In the genomic region with DNA sequence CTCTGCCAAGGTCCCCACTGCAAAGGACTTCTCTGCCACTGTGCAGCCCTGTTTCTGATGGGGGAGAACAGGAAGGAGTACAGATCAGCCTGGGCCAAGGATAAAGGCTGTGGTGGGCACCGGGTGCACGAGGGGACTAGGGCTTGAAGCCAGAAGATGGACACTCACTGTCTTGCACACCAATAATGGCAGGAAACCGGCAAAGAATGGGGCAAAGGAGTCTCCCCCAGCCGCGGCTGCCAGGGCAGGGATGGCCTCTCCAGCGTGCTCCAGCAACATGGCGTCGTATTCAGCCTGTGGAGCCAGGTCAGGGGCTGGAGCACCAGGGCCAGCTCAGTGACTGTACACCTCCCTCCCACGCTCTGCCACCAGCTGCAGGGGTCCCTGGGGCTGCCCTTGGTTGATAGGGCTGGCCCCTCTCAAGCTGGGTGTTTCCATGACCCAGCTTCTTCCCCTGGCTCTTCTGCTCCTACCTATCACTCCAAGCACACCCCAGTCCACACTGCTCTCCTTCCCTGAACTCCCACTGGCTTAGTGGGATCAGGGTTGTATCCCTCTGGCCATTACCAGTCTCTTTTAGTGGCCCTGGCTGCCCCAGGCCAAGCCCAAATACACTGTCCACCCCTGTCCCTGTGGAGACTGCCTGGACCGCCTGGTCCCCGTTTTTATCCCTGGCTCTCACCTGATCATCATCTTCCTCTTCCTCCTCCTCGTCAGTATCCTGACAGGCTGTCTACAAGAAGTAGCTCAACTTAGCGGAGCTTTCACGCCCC, we compare ENCODE assay signal across 24 cellular contexts. TPM values are rescaled to one million over a fixed set of nuclear protein-coding genes. Genes with fewer than 3 reads are reported as not detected.
DNase-seq lines count a peak whose midpoint lies in the region; ATAC-seq, FAIRE-seq and TF ChIP-seq lines count a peak whose summit lies in the region.
"Had no signal": no experiment of that assay in that cellular context is flagged by ENCODE, and none has a peak within 500 bp of the region (broad histone marks: within the 10 kb centered on the region; RNA-seq: fewer than 3 reads in every experiment).

No MANE protein-coding gene starts in this region.

- peaks cover 18% of the 10 kb centered on the region for H3K4me1 Mint-ChIP-seq in activated T-cell treated with anti-CD3 and anti-CD28 coated beads, Interleukin-2, amount 50 U/mL, for 24 hours (ENCODE audit: low read depth)

- CTCF ChIA-PET in K562 (lab: Yijun Ruan, JAX; ENCODE audit: low intra/inter-chr PET ratio) = no interaction called here

- H3K4me2 ChIP-seq in K562 (ENCODE audit: insufficient read depth, low read length) = no peak overlapping the region
- H3K4me2 ChIP-seq in neuronal stem cell (ENCODE audit: insufficient read depth, low read length, poor library complexity, severe bottlenecking) = no peak overlapping the region

- peak overlapping the region; percentile 43 for H3K23ac ChIP-seq in neuronal stem cell (ENCODE audit: low read depth, low read length, poor library complexity)

- H3K36me3 ChIP-seq in K562 (ENCODE audit: control insufficient read depth, insufficient read depth, low read length) = peaks cover 86% of the 10 kb centered on the region; the same call in 2 of the 3 replicates
- H3K36me3 ChIP-seq in neuronal stem cell (replicated peaks in 1 of 2; ENCODE audit: control insufficient read depth in 2 of 2, insufficient read depth in 2 of 2, low read length in 2 of 2) = peaks cover 86 to 99% of the 10 kb centered on the region in 2 donors

- no peaks in the 10 kb centered on the region for H3K9me1 ChIP-seq in K562 (ENCODE audit: control insufficient read depth, insufficient read depth, low read length)

- no peak overlapping the region for H3K14ac ChIP-seq in neuronal stem cell (ENCODE audit: low read length)

- no peaks in the 10 kb centered on the region for H4K20me1 ChIP-seq in K562 (replicated peaks; ENCODE audit: control insufficient read depth, insufficient read depth, low read length)

- H3K36me3 Mint-ChIP-seq in activated T-cell treated with anti-CD3 and anti-CD28 coated beads, Interleukin-2, amount 50 U/mL, for 24 hours (ENCODE audit: low read depth) = peaks cover 99% of the 10 kb centered on the region

- no peak overlapping the region for H2BK12ac ChIP-seq in neuronal stem cell (ENCODE audit: low read length)

- no peak for TF ChIP-seq CTCF in K562 (IDR thresholded peaks at IDR 0.05 in 2 of 3, conservative IDR thresholded peaks at IDR 0.05 in 1 of 3; ENCODE audit: insufficient read depth in 2 of 3, low read depth in 1 of 3, low read length in 3 of 3)

- POLR2A ChIA-PET in K562 (lab: Yijun Ruan, JAX) = no interaction called here

- H3K27me3 ChIP-seq in K562 (ENCODE audit: control insufficient read depth in 2 of 2, insufficient read depth in 2 of 2, low read length in 2 of 2) (no peaks in the 10 kb centered on the region), neuronal stem cell (ENCODE audit: control insufficient read depth in 3 of 3, insufficient read depth in 3 of 3, low read depth in 1 of 3, low read length in 3 of 3) (no peaks in the 10 kb centered on the region)
- H3K27me3 ChIP-seq: body of pancreas, foreskin keratinocyte, tibial nerve had no signal

- H3K18ac ChIP-seq in neuronal stem cell (ENCODE audit: low read length) = no peak overlapping the region

- intact Hi-C loops in K562 (cut with micrococcal nuclease) = no loop called here

- H3K4ac ChIP-seq in neuronal stem cell (ENCODE audit: low read length) = no peak overlapping the region

- H2BK15ac ChIP-seq in neuronal stem cell (ENCODE audit: low read length) = no peak overlapping the region

- no peaks in the 10 kb centered on the region for H3K9me3 Mint-ChIP-seq in activated T-cell treated with anti-CD3 and anti-CD28 coated beads, Interleukin-2, amount 50 U/mL, for 24 hours
- H3K9me3 Mint-ChIP-seq: dendritic cell treated with granulocyte-macrophage colony-stimulating factor and Interleukin-4, amounts not matched to agents 40 ng/mL and 50 ng/mL, for 4 days; memory B cell; stimulated activated memory B cell treated with anti-CD40 and anti-IgM and Interleukin-4, amounts not matched to agents 10 μg/mL and 1 μg/mL and 100 μg/mL, for 72 hours had no signal

- H2AFZ ChIP-seq in K562 (ENCODE audit: low read depth, low read length) (no peak overlapping the region), neuronal stem cell (ENCODE audit: low read length) (no peak overlapping the region)

- peaks cover 4% of the 10 kb centered on the region for H3K79me2 ChIP-seq in K562 (ENCODE audit: control insufficient read depth, insufficient read depth, low read length)

- no peaks in the 10 kb centered on the region for H3K27me3 Mint-ChIP-seq in activated T-cell treated with anti-CD3 and anti-CD28 coated beads, Interleukin-2, amount 50 U/mL, for 24 hours
- H3K27me3 Mint-ChIP-seq: dendritic cell treated with granulocyte-macrophage colony-stimulating factor and Interleukin-4, amounts not matched to agents 40 ng/mL and 50 ng/mL, for 4 days; memory B cell; stimulated activated memory B cell treated with anti-CD40 and anti-IgM and Interleukin-4, amounts not matched to agents 10 μg/mL and 1 μg/mL and 100 μg/mL, for 72 hours had no signal

- 86% methylated on average over 9 of the region's 14 CpGs for WGBS in K562 (ENCODE audit: insufficient coverage, low coverage, missing lambda C conversion rate)
- no CpG with 5 or more reads among the region's 14 CpGs for WGBS in neuronal stem cell (ENCODE audit: extremely low coverage in 2 of 2, insufficient read length in 2 of 2, insufficient replicate concordance in 1 of 2), 2 donors

- TF ChIP-seq EP300 in K562 (IDR thresholded peaks at IDR 0.05; ENCODE audit: low read length) = no peak

- H4K8ac ChIP-seq in neuronal stem cell (ENCODE audit: low read depth, low read length) = no peak overlapping the region

- H3K27ac ChIP-seq in K562 (ENCODE audit: extremely low read depth, low read depth, low read length) (no peak overlapping the region), neuronal stem cell (replicated peaks; ENCODE audit: low read length) (no peak overlapping the region)
- H3K27ac ChIP-seq: body of pancreas, epithelial cell of prostate, foreskin keratinocyte, HL-60 had no signal

- TF ChIP-seq POLR2A in GM12892 (IDR thresholded peaks at IDR 0.05; ENCODE audit: low read depth, low read length) (0 out of 2 replicates have a peak, but pooled peaks have one; percentile 17), K562 (conservative IDR thresholded peaks at IDR 0.05) (no peak)

- H4K91ac ChIP-seq in neuronal stem cell (ENCODE audit: low read depth, low read length, poor library complexity) = no peak overlapping the region

- FAIRE-seq in GM12892 (lab: Jason Lieb, UNC) (no peak), K562 (lab: Jason Lieb, UNC) (no peak), urothelium cell line (lab: Jason Lieb, UNC) (no peak)

- DNase-seq in activated T-cell treated with anti-CD3 and anti-CD28 coated beads, Interleukin-2, amount 50 U/mL, for 24 hours = no peak
- no peak for DNase-seq in activated T-cell treated with anti-CD3 and anti-CD28 coated beads, Interleukin-2, amount 50 U/mL, for 1 hour
- no peak for DNase-seq in GM12892 (ENCODE audit: insufficient read length)
- no peak for DNase-seq in K562 (ENCODE audit: extremely low read depth in 1 of 4, low spot score in 3 of 4)
- DNase-seq in neuronal stem cell (ENCODE audit: low spot score) = no peak
- no peak for DNase-seq in urothelium cell line (ENCODE audit: low spot score)
- no peak for DNase-seq in NCI-H226
- no peak for DNase-seq in SHP77 (lab: John Stamatoyannopoulos, UW)
- DNase-seq: activated gamma-delta T cell, body of pancreas, foreskin keratinocyte, HCEC 1CT, hypothalamus, kidney glomerular epithelial cell, MV-4-11, NCI-H1930, NCI-H446 had no signal

- H3K4me1 ChIP-seq in K562 (replicated peaks in 1 of 2; ENCODE audit: control insufficient read depth in 2 of 2, insufficient read depth in 2 of 2, low read length in 2 of 2) (peaks cover 0 to 4% of the 10 kb centered on the region in 2 experiments; a peak in 2 of 5 replicates), neuronal stem cell (ENCODE audit: control insufficient read depth in 2 of 2, insufficient read depth in 1 of 2, low read depth in 1 of 2, low read length in 2 of 2) (no peaks in the 10 kb centered on the region)
- H3K4me1 ChIP-seq: foreskin keratinocyte had no signal

- H2BK120ac ChIP-seq in neuronal stem cell (ENCODE audit: low read depth, low read length) = no peak overlapping the region

- H3K9me3 ChIP-seq in K562 (replicated peaks; ENCODE audit: control insufficient read depth, insufficient read depth, low read depth, low read length) = no peaks in the 10 kb centered on the region
- H3K9me3 ChIP-seq in neuronal stem cell (replicated peaks in 1 of 2; ENCODE audit: control insufficient read depth in 2 of 2, insufficient read depth in 1 of 2, low read depth in 1 of 2, low read length in 2 of 2) = no peaks in the 10 kb centered on the region
- H3K9me3 ChIP-seq: body of pancreas, tibial nerve had no signal

- BruUV-seq in K562 (replicated peaks; lab: Mats Ljungman, UMichigan) = no TSS peak

- in situ Hi-C loops in K562 (cut with MboI) = no loop called here

- peaks cover 8% of the 10 kb centered on the region for H3K79me1 ChIP-seq in neuronal stem cell (ENCODE audit: low read depth, low read length)

- ATAC-seq in K562 = no peak
- ATAC-seq: body of pancreas; foreskin keratinocyte; stimulated activated memory B cell treated with anti-CD40 and anti-IgM and Interleukin-4, amounts not matched to agents 10 μg/mL and 1 μg/mL and 100 μg/mL, for 72 hours had no signal

- no peak overlapping the region for H3K4me3 ChIP-seq in K562
- H3K4me3 ChIP-seq in neuronal stem cell (ENCODE audit: low read length in 2 of 2) = peak overlapping the region in 1 of 2 donors; percentile 2
- H3K4me3 ChIP-seq: body of pancreas, tibial nerve had no signal

- no peak overlapping the region for H2BK5ac ChIP-seq in neuronal stem cell (ENCODE audit: low read length)

- no peak overlapping the region for H3K4me3 Mint-ChIP-seq in activated T-cell treated with anti-CD3 and anti-CD28 coated beads, Interleukin-2, amount 50 U/mL, for 24 hours
- H3K4me3 Mint-ChIP-seq: dendritic cell treated with granulocyte-macrophage colony-stimulating factor and Interleukin-4, amounts not matched to agents 40 ng/mL and 50 ng/mL, for 4 days; memory B cell; stimulated activated memory B cell treated with anti-CD40 and anti-IgM and Interleukin-4, amounts not matched to agents 10 μg/mL and 1 μg/mL and 100 μg/mL, for 72 hours had no signal

- no peak overlapping the region for H2AK5ac ChIP-seq in neuronal stem cell (ENCODE audit: low read depth, low read length)

- peak overlapping the region; percentile 53 for H3K27ac Mint-ChIP-seq in activated T-cell treated with anti-CD3 and anti-CD28 coated beads, Interleukin-2, amount 50 U/mL, for 24 hours
- H3K27ac Mint-ChIP-seq: dendritic cell treated with granulocyte-macrophage colony-stimulating factor and Interleukin-4, amounts not matched to agents 40 ng/mL and 50 ng/mL, for 4 days; memory B cell; stimulated activated memory B cell treated with anti-CD40 and anti-IgM and Interleukin-4, amounts not matched to agents 10 μg/mL and 1 μg/mL and 100 μg/mL, for 72 hours had no signal

- TF ChIP-seq RAD21 in K562 (CRISPR knock-in tag; conservative IDR thresholded peaks at IDR 0.05 in 1 of 2, IDR thresholded peaks at IDR 0.05 in 1 of 2) = no peak

- H3K9ac ChIP-seq in K562 (ENCODE audit: insufficient read depth in 1 of 2, low read depth in 2 of 2, low read length in 2 of 2) (no peak overlapping the region), neuronal stem cell (ENCODE audit: low read depth, low read length, poor library complexity) (peak overlapping the region; percentile 9)

RNA-seq across cellular contexts. Expression of gene IPO4, which starts 6.3 kb away (rescaled TPM):
- 21.0 TPM for polyA plus RNA-seq in GM12892 (2012; ENCODE audit: missing spikeins)
- 71.7 and 221 TPM in 2 replicates for total RNA-seq in K562 (2011; cell fraction: chromatin; rRNA removed; ENCODE audit: low replicate concordance)
- total RNA-seq in K562 (2011; cell fraction: nucleolus; rRNA removed) = 175 and 192 TPM in 2 replicates
- 73.9 and 88.9 TPM in 2 replicates for total RNA-seq in K562 (2011; cell fraction: nucleoplasm; rRNA removed)
- 109 and 151 TPM in 2 replicates for total RNA-seq in K562 (2014; rRNA removed)
- total RNA-seq in K562 (2014; rRNA removed; fragmentation: Illumina TruSeq; extraction: Trizol) = 15.2 and 21.7 TPM in 2 replicates
- 31.8 and 36.2 TPM in 2 replicates for total RNA-seq in K562 (2015; rRNA removed; fragmentation: Illumina TruSeq; extraction: Trizol)
- total RNA-seq in K562 (2021) = 104 and 122 TPM in 2 replicates
- polyA plus RNA-seq in K562 (2011; rRNA removed) = 13.7 and 22.4 TPM in 2 replicates
- 17.4 and 31.1 TPM in 2 replicates for polyA plus RNA-seq in K562 (2011; cell fraction: cytosol; rRNA removed)
- 90.5 and 143 TPM in 2 replicates for polyA plus RNA-seq in K562 (2011; cell fraction: nucleus; rRNA removed)
- polyA plus RNA-seq in K562 (2012) = 48.6 and 67.0 TPM in 2 replicates
- polyA plus RNA-seq in K562 (2014; fragmentation: Illumina TruSeq; extraction: Trizol) = 46.0 and 58.1 TPM in 2 replicates
- polyA plus RNA-seq in K562 (2014; fragmentation: Nextera tagmentation; extraction: Ambion mirVana) = 1 to 10 TPM; 7.3 to 7.5 TPM
- polyA plus RNA-seq in K562 (2014; rRNA removed) = 41.5 and 47.7 TPM in 2 replicates
- 30.5 and 36.4 TPM in 2 replicates for polyA minus RNA-seq in K562 (2011; rRNA and poly(A)+ RNA removed)
- 44.0 and 46.2 TPM in 2 replicates for polyA minus RNA-seq in K562 (2011; cell fraction: cytosol; rRNA and poly(A)+ RNA removed)
- polyA minus RNA-seq in K562 (2011; cell fraction: nucleus; rRNA and poly(A)+ RNA removed) = 86.6 and 94.8 TPM in 2 replicates
- polyA plus RNA-seq in neuronal stem cell (2013, experiment 1 of 2) = 17.5 TPM
- 17.9 TPM for polyA plus RNA-seq in neuronal stem cell (2013, experiment 2 of 2)

RNA-seq across cellular contexts. Expression of gene REC8, which starts 10.4 kb away (rescaled TPM):
- 35.8 TPM for polyA plus RNA-seq in GM12892 (2012; ENCODE audit: missing spikeins)
- total RNA-seq in K562 (2011; cell fraction: chromatin; rRNA removed; ENCODE audit: low replicate concordance) = 20.5 and 46.6 TPM in 2 replicates
- 18.4 and 21.0 TPM in 2 replicates for total RNA-seq in K562 (2011; cell fraction: nucleolus; rRNA removed)
- 19.1 and 20.8 TPM in 2 replicates for total RNA-seq in K562 (2011; cell fraction: nucleoplasm; rRNA removed)
- total RNA-seq in K562 (2014; rRNA removed) = 0.41 and 0.73 TPM in 2 replicates
- 0.57 and 0.65 TPM in 2 replicates for total RNA-seq in K562 (2014; rRNA removed; fragmentation: Illumina TruSeq; extraction: Trizol)
- total RNA-seq in K562 (2015; rRNA removed; fragmentation: Illumina TruSeq; extraction: Trizol) = 0.68 and 1.1 TPM in 2 replicates
- total RNA-seq in K562 (2021) = 2.5 and 2.6 TPM in 2 replicates
- 1.0 and 1.4 TPM in 2 replicates for polyA plus RNA-seq in K562 (2011; rRNA removed)
- polyA plus RNA-seq in K562 (2011; cell fraction: cytosol; rRNA removed) = 0.62 and 0.89 TPM in 2 replicates
- 9.7 and 17.2 TPM in 2 replicates for polyA plus RNA-seq in K562 (2011; cell fraction: nucleus; rRNA removed)
- polyA plus RNA-seq in K562 (2012) = 1.9 and 6.6 TPM in 2 replicates
- polyA plus RNA-seq in K562 (2014; fragmentation: Illumina TruSeq; extraction: Trizol) = 0.84 and 0.85 TPM in 2 replicates
- under 1 TPM; 0.11 to 0.28 TPM for polyA plus RNA-seq in K562 (2014; fragmentation: Nextera tagmentation; extraction: Ambion mirVana)
- 0.97 and 2.5 TPM in 2 replicates for polyA plus RNA-seq in K562 (2014; rRNA removed)
- 0.42 and 0.67 TPM in 2 replicates for polyA minus RNA-seq in K562 (2011; rRNA and poly(A)+ RNA removed)
- polyA minus RNA-seq in K562 (2011; cell fraction: cytosol; rRNA and poly(A)+ RNA removed) = not detected in 2 replicates
- polyA minus RNA-seq in K562 (2011; cell fraction: nucleus; rRNA and poly(A)+ RNA removed) = 1.8 and 3.1 TPM in 2 replicates
- polyA plus RNA-seq in neuronal stem cell (2013, experiment 1 of 2) = 82.2 TPM
- polyA plus RNA-seq in neuronal stem cell (2013, experiment 2 of 2) = 80.0 TPM

RNA-seq across cellular contexts. Expression of gene TM9SF1, which starts 12.9 kb away (rescaled TPM):
- 7.8 TPM for polyA plus RNA-seq in GM12892 (2012; ENCODE audit: missing spikeins)
- total RNA-seq in K562 (2011; cell fraction: chromatin; rRNA removed; ENCODE audit: low replicate concordance) = 13.1 and 32.6 TPM in 2 replicates
- 28.6 and 29.0 TPM in 2 replicates for total RNA-seq in K562 (2011; cell fraction: nucleolus; rRNA removed)
- total RNA-seq in K562 (2011; cell fraction: nucleoplasm; rRNA removed) = 23.8 and 27.3 TPM in 2 replicates
- total RNA-seq in K562 (2014; rRNA removed) (11.8 and 15.0 TPM in 2 replicates), K562 (2014; rRNA removed; fragmentation: Illumina TruSeq; extraction: Trizol) (6.9 and 11.0 TPM in 2 replicates), K562 (2015; rRNA removed; fragmentation: Illumina TruSeq; extraction: Trizol) (12.7 and 13.2 TPM in 2 replicates), K562 (2021) (20.3 TPM in 2 replicates)
- polyA plus RNA-seq in K562 (2011; rRNA removed) (9.2 and 10.6 TPM in 2 replicates), K562 (2014; fragmentation: Illumina TruSeq; extraction: Trizol) (13.3 and 17.9 TPM in 2 replicates), K562 (2014; fragmentation: Nextera tagmentation; extraction: Ambion mirVana) (1 to 10 TPM; 5.3 to 6.3 TPM), K562 (2014; rRNA removed) (13.0 and 18.9 TPM in 2 replicates)
- polyA plus RNA-seq in K562 (2011; cell fraction: cytosol; rRNA removed) = 20.9 and 23.6 TPM in 2 replicates
- polyA plus RNA-seq in K562 (2011; cell fraction: nucleus; rRNA removed) = 13.1 and 13.3 TPM in 2 replicates
- polyA plus RNA-seq in K562 (2012) = 15.5 and 21.2 TPM in 2 replicates
- 9.7 and 12.0 TPM in 2 replicates for polyA minus RNA-seq in K562 (2011; rRNA and poly(A)+ RNA removed)
- 2.8 and 4.1 TPM in 2 replicates for polyA minus RNA-seq in K562 (2011; cell fraction: cytosol; rRNA and poly(A)+ RNA removed)
- 5.8 and 6.7 TPM in 2 replicates for polyA minus RNA-seq in K562 (2011; cell fraction: nucleus; rRNA and poly(A)+ RNA removed)
- polyA plus RNA-seq in neuronal stem cell (2013, experiment 1 of 2) = 20.4 TPM
- polyA plus RNA-seq in neuronal stem cell (2013, experiment 2 of 2) = 19.4 TPM

RNA-seq across cellular contexts. Expression of gene IRF9, which starts 21.2 kb away (rescaled TPM):
- 147 TPM for polyA plus RNA-seq in GM12892 (2012; ENCODE audit: missing spikeins)
- 81.4 and 153 TPM in 2 replicates for total RNA-seq in K562 (2011; cell fraction: chromatin; rRNA removed; ENCODE audit: low replicate concordance)
- 68.0 and 70.8 TPM in 2 replicates for total RNA-seq in K562 (2011; cell fraction: nucleolus; rRNA removed)
- total RNA-seq in K562 (2011; cell fraction: nucleoplasm; rRNA removed) = 73.3 and 91.5 TPM in 2 replicates
- total RNA-seq in K562 (2014; rRNA removed) (4.3 and 10.4 TPM in 2 replicates), K562 (2014; rRNA removed; fragmentation: Illumina TruSeq; extraction: Trizol) (5.8 and 9.5 TPM in 2 replicates), K562 (2015; rRNA removed; fragmentation: Illumina TruSeq; extraction: Trizol) (6.1 and 7.1 TPM in 2 replicates), K562 (2021) (7.8 and 10.7 TPM in 2 replicates)
- polyA plus RNA-seq in K562 (2011; rRNA removed) (14.8 and 17.9 TPM in 2 replicates), K562 (2014; fragmentation: Illumina TruSeq; extraction: Trizol) (7.1 and 7.4 TPM in 2 replicates), K562 (2014; fragmentation: Nextera tagmentation; extraction: Ambion mirVana) (1 to 10 TPM in 1 of 2 experiments, under 1 TPM in 1; 0.79 to 2.7 TPM), K562 (2014; rRNA removed) (11.1 and 14.3 TPM in 2 replicates)
- polyA plus RNA-seq in K562 (2011; cell fraction: cytosol; rRNA removed) = 12.1 and 12.7 TPM in 2 replicates
- 100 and 115 TPM in 2 replicates for polyA plus RNA-seq in K562 (2011; cell fraction: nucleus; rRNA removed)
- 11.0 and 18.6 TPM in 2 replicates for polyA plus RNA-seq in K562 (2012)
- 11.7 and 18.8 TPM in 2 replicates for polyA minus RNA-seq in K562 (2011; rRNA and poly(A)+ RNA removed)
- polyA minus RNA-seq in K562 (2011; cell fraction: cytosol; rRNA and poly(A)+ RNA removed) = 2.8 and 3.9 TPM in 2 replicates
- polyA minus RNA-seq in K562 (2011; cell fraction: nucleus; rRNA and poly(A)+ RNA removed) = 13.7 and 14.9 TPM in 2 replicates
- polyA plus RNA-seq in neuronal stem cell (2013, experiment 1 of 2) = 8.0 TPM
- 7.1 TPM for polyA plus RNA-seq in neuronal stem cell (2013, experiment 2 of 2)

RNA-seq across cellular contexts. Expression of gene TSSK4, which starts 23.2 kb away (rescaled TPM):
- polyA plus RNA-seq in GM12892 (2012; ENCODE audit: missing spikeins) = 3.8 TPM
- 0.40 and 1.6 TPM in 2 replicates for total RNA-seq in K562 (2011; cell fraction: chromatin; rRNA removed; ENCODE audit: low replicate concordance)
- total RNA-seq in K562 (2011; cell fraction: nucleolus; rRNA removed) = 0.26 and 1.7 TPM in 2 replicates
- total RNA-seq in K562 (2011; cell fraction: nucleoplasm; rRNA removed) = 1.6 and 3.0 TPM in 2 replicates
- total RNA-seq in K562 (2014; rRNA removed) = not detected in 2 replicates
- total RNA-seq in K562 (2014; rRNA removed; fragmentation: Illumina TruSeq; extraction: Trizol) = not detected in 2 replicates
- 0.15 TPM in 1 of 2 replicates, not detected in the other for total RNA-seq in K562 (2015; rRNA removed; fragmentation: Illumina TruSeq; extraction: Trizol)
- total RNA-seq in K562 (2021) = not detected in 2 replicates
- not detected in 2 replicates for polyA plus RNA-seq in K562 (2011; rRNA removed)
- 0.04 TPM in 1 of 2 replicates, not detected in the other for polyA plus RNA-seq in K562 (2011; cell fraction: cytosol; rRNA removed)
- 0.14 and 0.35 TPM in 2 replicates for polyA plus RNA-seq in K562 (2011; cell fraction: nucleus; rRNA removed)
- 1.7 and 2.2 TPM in 2 replicates for polyA plus RNA-seq in K562 (2012)
- not detected in 2 replicates for polyA plus RNA-seq in K562 (2014; fragmentation: Illumina TruSeq; extraction: Trizol)
- under 1 TPM; 0.07 to 0.14 TPM for polyA plus RNA-seq in K562 (2014; fragmentation: Nextera tagmentation; extraction: Ambion mirVana)
- not detected in 2 replicates for polyA plus RNA-seq in K562 (2014; rRNA removed)
- polyA minus RNA-seq in K562 (2011; rRNA and poly(A)+ RNA removed) = 0.27 and 0.95 TPM in 2 replicates
- polyA minus RNA-seq in K562 (2011; cell fraction: cytosol; rRNA and poly(A)+ RNA removed) = not detected in 2 replicates
- polyA minus RNA-seq in K562 (2011; cell fraction: nucleus; rRNA and poly(A)+ RNA removed) = 0.54 and 0.67 TPM in 2 replicates
- 0.06 TPM for polyA plus RNA-seq in neuronal stem cell (2013, experiment 1 of 2)
- polyA plus RNA-seq in neuronal stem cell (2013, experiment 2 of 2) = 0.07 TPM
- total RNA-seq: foreskin keratinocyte, RPMI7951, tibial nerve had no signal
- polyA plus RNA-seq: foreskin keratinocyte had no signal
